Comparison of ENCODE assay signal across 8 cellular contexts in the genomic region with DNA sequence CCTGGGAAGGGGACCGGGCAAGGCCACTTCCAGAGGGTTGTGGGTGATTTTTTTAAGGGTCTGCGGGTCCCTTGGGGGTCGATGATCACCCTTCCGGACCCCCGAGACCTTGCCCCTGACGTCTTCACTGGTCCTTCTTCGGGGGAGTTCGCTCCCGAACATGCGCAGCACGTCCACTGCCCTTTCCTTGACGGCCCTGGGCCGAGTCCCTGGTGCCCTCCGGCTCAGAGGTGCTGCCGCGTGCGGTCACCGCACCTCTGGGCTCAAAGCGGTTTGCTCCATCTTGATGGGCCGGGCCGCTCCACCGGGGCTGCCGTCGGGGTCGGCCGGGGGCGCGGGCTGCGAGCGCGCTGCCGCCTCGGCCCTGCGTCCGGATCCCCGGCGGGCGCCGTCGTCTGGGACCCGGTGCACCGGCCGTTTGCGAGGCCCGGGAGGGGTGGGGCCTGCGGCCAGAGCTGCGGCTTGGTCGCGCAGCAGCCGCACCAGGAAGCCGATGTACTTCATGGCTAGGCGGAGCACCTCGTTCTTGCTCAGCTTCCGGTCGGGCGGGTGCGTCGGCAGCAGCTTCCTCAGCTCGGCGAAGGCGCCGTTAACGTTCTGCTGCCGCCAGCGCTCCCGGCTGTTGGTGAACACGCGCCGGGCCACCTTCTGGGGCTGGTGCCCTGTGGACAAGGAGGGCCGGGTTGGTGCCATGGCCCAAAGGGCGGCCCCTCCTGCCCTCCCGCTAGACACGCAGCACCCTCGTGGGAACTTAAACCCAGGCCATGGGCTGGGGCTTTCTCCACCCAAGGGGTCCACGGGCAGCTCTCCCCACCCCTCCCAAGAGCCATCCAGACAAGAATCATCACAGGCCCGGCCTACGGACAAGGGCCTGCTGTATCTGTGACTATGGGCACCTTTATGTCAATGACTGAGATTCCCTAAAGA. TPM values are rescaled to one million over a fixed set of nuclear protein-coding genes. Genes with fewer than 3 reads are reported as not detected.
A peak's percentile ranks its signal among the peaks of the same experiment; 100 is the strongest.
DNase-seq lines count a peak whose midpoint lies in the region; ATAC-seq and TF ChIP-seq lines count a peak whose summit lies in the region.

No MANE protein-coding gene starts in this region.

- no peaks in the 10 kb centered on the region for H3K9me3 ChIP-seq in WERI-Rb-1 (ENCODE audit: severe bottlenecking)

- peaks cover 62% of the 10 kb centered on the region for H3K36me3 Mint-ChIP-seq in dendritic cell treated with granulocyte-macrophage colony-stimulating factor and Interleukin-4, amounts not matched to agents 40 ng/mL and 50 ng/mL, for 4 days (ENCODE audit: low read depth)

- no peak for TF ChIP-seq CTCF in WERI-Rb-1 (IDR thresholded peaks at IDR 0.05; ENCODE audit: low read depth, low read length)

- intact Hi-C loops in dendritic cell treated with granulocyte-macrophage colony-stimulating factor and Interleukin-4, amounts not matched to agents 40 ng/mL and 50 ng/mL, for 4 days (cut with micrococcal nuclease), result no loop called here

- peak overlapping the region; percentile 92 for H3K4me3 Mint-ChIP-seq in dendritic cell treated with granulocyte-macrophage colony-stimulating factor and Interleukin-4, amounts not matched to agents 40 ng/mL and 50 ng/mL, for 4 days

- H3K36me3 ChIP-seq in WERI-Rb-1, result no peaks in the 10 kb centered on the region; the same call in 1 of the 2 replicates

- peak overlapping the region; percentile 98 for H3K27ac Mint-ChIP-seq in dendritic cell treated with granulocyte-macrophage colony-stimulating factor and Interleukin-4, amounts not matched to agents 40 ng/mL and 50 ng/mL, for 4 days

- H3K27ac ChIP-seq in substantia nigra (ENCODE audit: low read depth, low read length, poor library complexity, severe bottlenecking) (peak overlapping the region; percentile 77), WERI-Rb-1 (no peak overlapping the region)

- H3K27me3 ChIP-seq in WERI-Rb-1 (ENCODE audit: insufficient read depth, low read depth, severe bottlenecking), result no peaks in the 10 kb centered on the region

- DNase-seq in NCI-H82 (lab: John Stamatoyannopoulos, UW) (peak; percentile 37), NCI-H82 treated with DMSO at 0.1 percent for 48 hours (lab: John Stamatoyannopoulos, UW; ENCODE audit: unreplicated experiment) (no peak), mucosa of gallbladder (ENCODE audit: low spot score) (peak; percentile 65), substantia nigra (lab: John Stamatoyannopoulos, UW) (peak in 5 of 49 donors; percentile 26 to 57 (median 41)), WERI-Rb-1 (no peak), NCI-H187 (lab: John Stamatoyannopoulos, UW) (no peak)

- no peak overlapping the region for H3K4me3 ChIP-seq in WERI-Rb-1 (ENCODE audit: low read depth, low read length)

- H3K9me3 Mint-ChIP-seq in dendritic cell treated with granulocyte-macrophage colony-stimulating factor and Interleukin-4, amounts not matched to agents 40 ng/mL and 50 ng/mL, for 4 days, result no peaks in the 10 kb centered on the region

- H3K4me1 Mint-ChIP-seq in dendritic cell treated with granulocyte-macrophage colony-stimulating factor and Interleukin-4, amounts not matched to agents 40 ng/mL and 50 ng/mL, for 4 days (ENCODE audit: low read depth), result peaks cover 71% of the 10 kb centered on the region

- ATAC-seq in activated CD4-positive, CD25-positive, alpha-beta regulatory T cell treated with anti-CD3 and anti-CD28 coated beads, Interleukin-2, amount 50 U/mL, for 24 hours, result peak; percentile 47 to 50

- no peaks in the 10 kb centered on the region for H3K27me3 Mint-ChIP-seq in dendritic cell treated with granulocyte-macrophage colony-stimulating factor and Interleukin-4, amounts not matched to agents 40 ng/mL and 50 ng/mL, for 4 days

RNA-seq across cellular contexts. Expression of a gene that starts 3.3 kb away (rescaled TPM):
- 11.7 TPM for total RNA-seq in mucosa of gallbladder

RNA-seq across cellular contexts. Expression of a gene that starts 17.2 kb away (rescaled TPM):
- 35.0 TPM for total RNA-seq in mucosa of gallbladder

RNA-seq across cellular contexts. Expression of a gene that starts 18.7 kb away (rescaled TPM):
- total RNA-seq in mucosa of gallbladder, result 72.0 TPM

RNA-seq across cellular contexts. Expression of a gene that starts 50.8 kb away (rescaled TPM):
- 57.7 TPM for total RNA-seq in mucosa of gallbladder

RNA-seq across cellular contexts. Expression of a gene that starts 50.9 kb away (rescaled TPM):
- total RNA-seq in mucosa of gallbladder, result 103 TPM

Comparison
In these comparisons a context has a peak if more than half of its experiments do, and no peak if none do; other contexts are left out.
1. DNase-seq: peak in NCI-H82 (single experiment) and mucosa of gallbladder (single experiment); none in NCI-H82 treated with DMSO at 0.1 percent for 48 hours (single experiment), WERI-Rb-1 (single experiment) and NCI-H187 (0 of 2).